ENCODE assay signal across 16 cellular contexts in genomic region chr16:86768999-86769398, GRCh38.
DNase-seq lines count a peak whose midpoint lies in the region; ATAC-seq, FAIRE-seq and TF ChIP-seq lines count a peak whose summit lies in the region.
"Had no signal": no experiment of that assay in that cellular context is flagged by ENCODE, and none has a peak within 500 bp of the region (broad histone marks: within the 10 kb centered on the region; RNA-seq: fewer than 3 reads in every experiment).

No MANE protein-coding gene starts in this region.

- no peak overlapping the region for H3K56ac ChIP-seq in IMR-90 (ENCODE audit: extremely low read depth, insufficient read depth, low read length)

- H3K36me3 ChIP-seq in IMR-90 (ENCODE audit: control insufficient read depth, insufficient read depth, low read length) (no peaks in the 10 kb centered on the region), bronchial epithelial cell (ENCODE audit: control insufficient read depth, insufficient read depth, low read length) (no peaks in the 10 kb centered on the region)

- H3K4me1 ChIP-seq in IMR-90 (ENCODE audit: control insufficient read depth, insufficient read depth, low read length): peaks cover 12% of the 10 kb centered on the region
- H3K4me1 ChIP-seq: foreskin keratinocyte had no signal

- intact Hi-C loops in IMR-90 (cut with micrococcal nuclease): loop anchor here (10.0 kb wide), 1 partner anchor 296 kb away; no protein-coding TSS in a partner anchor

- POLR2A ChIA-PET in IMR-90 (lab: Charles Lee; ENCODE audit: unreplicated experiment): no interaction called here

- no peaks in the 10 kb centered on the region for H3K79me1 ChIP-seq in IMR-90 (ENCODE audit: low read depth in 1 of 2, low read length in 2 of 2)

- H4K8ac ChIP-seq in IMR-90 (ENCODE audit: low read depth in 2 of 2, low read length in 2 of 2): no peak overlapping the region

- H3K27me3 ChIP-seq in IMR-90 (ENCODE audit: control insufficient read depth, insufficient read depth, low read length) (no peaks in the 10 kb centered on the region), bronchial epithelial cell (ENCODE audit: control insufficient read depth, insufficient read depth, low read length) (peaks cover 4% of the 10 kb centered on the region)

- no peak overlapping the region for H3K4ac ChIP-seq in IMR-90 (ENCODE audit: low read depth, low read length)

- ATAC-seq in IMR-90 (ENCODE audit: low read depth) (no peak), GM21723 (IDR thresholded peaks at IDR 0.05; ENCODE audit: unreplicated experiment) (no peak)
- ATAC-seq: foreskin keratinocyte had no signal

- no peak overlapping the region for H4K91ac ChIP-seq in IMR-90 (ENCODE audit: insufficient read depth, low read depth, low read length)

- H3K27ac ChIP-seq in IMR-90 (ENCODE audit: insufficient read depth, low read length): no peak overlapping the region
- H3K27ac ChIP-seq: foreskin keratinocyte, GM23248 had no signal

- H3K9me1 ChIP-seq in IMR-90 (ENCODE audit: insufficient read depth, low read length): peaks cover 14% of the 10 kb centered on the region

- TF ChIP-seq POLR2A in IMR-90 (IDR thresholded peaks at IDR 0.05; ENCODE audit: low read depth, low read length): no peak

- H3K4me2 ChIP-seq in IMR-90 (ENCODE audit: low read depth, low read length): no peak overlapping the region

- TF ChIP-seq CTCF in IMR-90 (conservative IDR thresholded peaks at IDR 0.05; ENCODE audit: low read depth, low read length) (no peak), bronchial epithelial cell (IDR thresholded peaks at IDR 0.05; ENCODE audit: insufficient read depth, low read length, severe bottlenecking) (no peak)

- no peak overlapping the region for H3K9ac ChIP-seq in IMR-90 (ENCODE audit: low read depth, low read length)
- H3K9ac ChIP-seq: GM23248 had no signal

- H3K4me3 ChIP-seq in IMR-90 (ENCODE audit: insufficient read depth, low read depth, low read length) (no peak overlapping the region), bronchial epithelial cell (ENCODE audit: low read depth, low read length) (no peak overlapping the region)
- H3K4me3 ChIP-seq: GM23248 had no signal

- peak overlapping the region; percentile 28; the same call in 1 of the 2 replicates for H2AK5ac ChIP-seq in IMR-90 (ENCODE audit: low read depth, low read length)

- 43% methylated on average over 1 of the region's 7 CpGs; no CpG with 5 or more reads in 1 of the 2 experiments for WGBS in IMR-90 (ENCODE audit: extremely low coverage in 2 of 2, insufficient read length in 1 of 2), 2 experiments

- in situ Hi-C loops in Caki2 (cut with HindIII; ENCODE audit: low pct_unique_long_range_greater_than_20kb, low sequenced_read_pairs): no loop called here
- in situ Hi-C loops in IMR-90 (cut with MboI; ENCODE audit: low sequenced_read_pairs): no loop called here

- dilution Hi-C loops in IMR-90 (cut with HindIII; ENCODE audit: low sequenced_read_pairs, unreplicated experiment): no loop called here

- peak overlapping the region; percentile 19; the same call in 1 of the 2 replicates for H3K14ac ChIP-seq in IMR-90 (replicated peaks; ENCODE audit: low read depth, low read length)

- H2AFZ ChIP-seq in IMR-90 (replicated peaks; ENCODE audit: low read length, poor library complexity): peak overlapping the region; percentile 18

- 0 out of 2 replicates have a peak, but pooled peaks cover 3% of the 10 kb centered on the region for H4K20me1 ChIP-seq in IMR-90 (ENCODE audit: insufficient read depth, low read length)

- H4K5ac ChIP-seq in IMR-90 (ENCODE audit: low read depth, low read length): no peak overlapping the region

- no peak overlapping the region for H2BK120ac ChIP-seq in IMR-90 (ENCODE audit: low read depth, low read length)

- TF ChIP-seq RAD21 in IMR-90 (IDR thresholded peaks at IDR 0.05; ENCODE audit: low read length): no peak

- no peaks in the 10 kb centered on the region for H3K9me3 ChIP-seq in IMR-90 (ENCODE audit: control insufficient read depth, insufficient read depth, low read length)

- no peak overlapping the region for H2BK15ac ChIP-seq in IMR-90 (ENCODE audit: low read depth, low read length)

- H2AK9ac ChIP-seq in IMR-90 (replicated peaks; ENCODE audit: low read depth, low read length, poor library complexity): no peak overlapping the region

- H2BK20ac ChIP-seq in IMR-90 (ENCODE audit: low read depth, low read length): no peak overlapping the region; the same call in 1 of the 2 replicates

- H3K18ac ChIP-seq in IMR-90 (ENCODE audit: low read depth, low read length): no peak overlapping the region

- BruUV-seq in IMR-90 (replicated peaks; lab: Mats Ljungman, UMichigan): no TSS peak

- DNase-seq in Caki2 (ENCODE audit: low read depth) (peak; percentile 81), IMR-90 (peak; percentile 27), bronchial epithelial cell (ENCODE audit: low read depth) (peak; percentile 48), mucosa of gallbladder (ENCODE audit: low spot score) (peak; percentile 74), NCI-H1417 treated with DMSO at 0.1 percent for 48 hours (lab: John Stamatoyannopoulos, UW) (no peak), HT-29 (ENCODE audit: low spot score) (no peak)
- no peak for DNase-seq in NK-92 treated with Interleukin-12 subunit alpha and Interleukin-12 subunit beta, amount 100 ng/mL, for 24 hours (lab: John Stamatoyannopoulos, UW)
- DNase-seq: activated CD8-positive, alpha-beta memory T cell treated with anti-CD3 and anti-CD28 coated beads, Interleukin-2, amount 50 U/mL, for 4 hours; activated naive CD8-positive, alpha-beta T cell treated with anti-CD3 and anti-CD28 coated beads, Interleukin-2, amount 10 ng/mL, durations not matched to agents 7 days and 5 days; cortex of kidney; DMS79; NCI-H345; stimulated activated CD4-positive, alpha-beta T cell treated with anti-CD3 and anti-CD28 coated beads, Interleukin-2, amount 100 ng/mL, for 24 hours had no signal

- no peak overlapping the region for H3K23ac ChIP-seq in IMR-90 (ENCODE audit: low read depth, low read length)

- CTCF ChIA-PET in IMR-90 (lab: Yijun Ruan, JAX): no interaction called here

- FAIRE-seq in bronchial epithelial cell (lab: Jason Lieb, UNC): peak; percentile 70

- H2BK5ac ChIP-seq in IMR-90 (ENCODE audit: low read depth, low read length, poor library complexity, severe bottlenecking): no peak overlapping the region

TF ChIP-seq in IMR-90, 13 proteins besides CTCF, POLR2A, EP300 and RAD21:
- TF ChIP-seq USF2 (IDR thresholded peaks at IDR 0.05; ENCODE audit: low read depth, low read length) (no peak), ELK1 (IDR thresholded peaks at IDR 0.05; ENCODE audit: borderline replicate concordance, low read depth, low read length) (no peak)

Comparison
In these comparisons a context has a peak if more than half of its experiments do, and no peak if none do; other contexts are left out.
1. DNase-seq: peak in Caki2 (single experiment), IMR-90 (single experiment), bronchial epithelial cell (single experiment) and mucosa of gallbladder (single experiment); none in NCI-H1417 treated with DMSO at 0.1 percent for 48 hours (single experiment), NK-92 treated with Interleukin-12 subunit alpha and Interleukin-12 subunit beta, amount 100 ng/mL, for 24 hours (single experiment) and HT-29 (single experiment).